ENCODE assay signal across 1 cellular context in genomic region chr19:6516659-6517291, GRCh38.
TF ChIP-seq lines count a peak whose summit lies in the region.

No MANE protein-coding gene starts in this region.

TF ChIP-seq in HepG2, 621 proteins besides CTCF, POLR2A, EP300 and RAD21 (continued from another document and continues in another):
- TF ChIP-seq, protein P1, sequence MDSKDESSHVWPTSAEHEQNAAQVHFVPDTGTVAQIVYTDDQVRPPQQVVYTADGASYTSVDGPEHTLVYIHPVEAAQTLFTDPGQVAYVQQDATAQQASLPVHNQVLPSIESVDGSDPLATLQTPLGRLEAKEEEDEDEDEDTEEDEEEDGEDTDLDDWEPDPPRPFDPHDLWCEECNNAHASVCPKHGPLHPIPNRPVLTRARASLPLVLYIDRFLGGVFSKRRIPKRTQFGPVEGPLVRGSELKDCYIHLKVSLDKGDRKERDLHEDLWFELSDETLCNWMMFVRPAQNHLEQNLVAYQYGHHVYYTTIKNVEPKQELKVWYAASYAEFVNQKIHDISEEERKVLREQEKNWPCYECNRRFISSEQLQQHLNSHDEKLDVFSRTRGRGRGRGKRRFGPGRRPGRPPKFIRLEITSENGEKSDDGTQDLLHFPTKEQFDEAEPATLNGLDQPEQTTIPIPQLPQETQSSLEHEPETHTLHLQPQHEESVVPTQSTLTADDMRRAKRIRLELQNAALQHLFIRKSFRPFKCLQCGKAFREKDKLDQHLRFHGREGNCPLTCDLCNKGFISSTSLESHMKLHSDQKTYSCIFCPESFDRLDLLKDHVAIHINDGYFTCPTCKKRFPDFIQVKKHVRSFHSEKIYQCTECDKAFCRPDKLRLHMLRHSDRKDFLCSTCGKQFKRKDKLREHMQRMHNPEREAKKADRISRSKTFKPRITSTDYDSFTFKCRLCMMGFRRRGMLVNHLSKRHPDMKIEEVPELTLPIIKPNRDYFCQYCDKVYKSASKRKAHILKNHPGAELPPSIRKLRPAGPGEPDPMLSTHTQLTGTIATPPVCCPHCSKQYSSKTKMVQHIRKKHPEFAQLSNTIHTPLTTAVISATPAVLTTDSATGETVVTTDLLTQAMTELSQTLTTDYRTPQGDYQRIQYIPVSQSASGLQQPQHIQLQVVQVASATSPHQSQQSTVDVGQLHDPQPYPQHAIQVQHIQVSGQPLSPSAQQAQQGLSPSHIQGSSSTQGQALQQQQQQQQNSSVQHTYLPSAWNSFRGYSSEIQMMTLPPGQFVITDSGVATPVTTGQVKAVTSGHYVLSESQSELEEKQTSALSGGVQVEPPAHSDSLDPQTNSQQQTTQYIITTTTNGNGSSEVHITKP (CRISPR knock-in tag; IDR thresholded peaks at IDR 0.05; ENCODE audit: low read depth), result no peak
- peak; percentile 55; the same call in 1 of the 2 replicates for TF ChIP-seq SMC3 (IDR thresholded peaks at IDR 0.05; ENCODE audit: low read length)
- TF ChIP-seq EEA1 (CRISPR knock-in tag; IDR thresholded peaks at IDR 0.05; ENCODE audit: borderline replicate concordance), result no peak
- no peak for TF ChIP-seq SOX6 (IDR thresholded peaks at IDR 0.05)
- TF ChIP-seq SOX6 (CRISPR knock-in tag; IDR thresholded peaks at IDR 0.05), result peak; percentile 37; the same call in 1 of the 2 replicates
- TF ChIP-seq, protein P2, sequence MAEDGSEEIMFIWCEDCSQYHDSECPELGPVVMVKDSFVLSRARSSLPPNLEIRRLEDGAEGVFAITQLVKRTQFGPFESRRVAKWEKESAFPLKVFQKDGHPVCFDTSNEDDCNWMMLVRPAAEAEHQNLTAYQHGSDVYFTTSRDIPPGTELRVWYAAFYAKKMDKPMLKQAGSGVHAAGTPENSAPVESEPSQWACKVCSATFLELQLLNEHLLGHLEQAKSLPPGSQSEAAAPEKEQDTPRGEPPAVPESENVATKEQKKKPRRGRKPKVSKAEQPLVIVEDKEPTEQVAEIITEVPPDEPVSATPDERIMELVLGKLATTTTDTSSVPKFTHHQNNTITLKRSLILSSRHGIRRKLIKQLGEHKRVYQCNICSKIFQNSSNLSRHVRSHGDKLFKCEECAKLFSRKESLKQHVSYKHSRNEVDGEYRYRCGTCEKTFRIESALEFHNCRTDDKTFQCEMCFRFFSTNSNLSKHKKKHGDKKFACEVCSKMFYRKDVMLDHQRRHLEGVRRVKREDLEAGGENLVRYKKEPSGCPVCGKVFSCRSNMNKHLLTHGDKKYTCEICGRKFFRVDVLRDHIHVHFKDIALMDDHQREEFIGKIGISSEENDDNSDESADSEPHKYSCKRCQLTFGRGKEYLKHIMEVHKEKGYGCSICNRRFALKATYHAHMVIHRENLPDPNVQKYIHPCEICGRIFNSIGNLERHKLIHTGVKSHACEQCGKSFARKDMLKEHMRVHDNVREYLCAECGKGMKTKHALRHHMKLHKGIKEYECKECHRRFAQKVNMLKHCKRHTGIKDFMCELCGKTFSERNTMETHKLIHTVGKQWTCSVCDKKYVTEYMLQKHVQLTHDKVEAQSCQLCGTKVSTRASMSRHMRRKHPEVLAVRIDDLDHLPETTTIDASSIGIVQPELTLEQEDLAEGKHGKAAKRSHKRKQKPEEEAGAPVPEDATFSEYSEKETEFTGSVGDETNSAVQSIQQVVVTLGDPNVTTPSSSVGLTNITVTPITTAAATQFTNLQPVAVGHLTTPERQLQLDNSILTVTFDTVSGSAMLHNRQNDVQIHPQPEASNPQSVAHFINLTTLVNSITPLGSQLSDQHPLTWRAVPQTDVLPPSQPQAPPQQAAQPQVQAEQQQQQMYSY (CRISPR knock-in tag; IDR thresholded peaks at IDR 0.05), result peak; percentile 45; the same call in 1 of the 2 replicates
- TF ChIP-seq, protein P3, sequence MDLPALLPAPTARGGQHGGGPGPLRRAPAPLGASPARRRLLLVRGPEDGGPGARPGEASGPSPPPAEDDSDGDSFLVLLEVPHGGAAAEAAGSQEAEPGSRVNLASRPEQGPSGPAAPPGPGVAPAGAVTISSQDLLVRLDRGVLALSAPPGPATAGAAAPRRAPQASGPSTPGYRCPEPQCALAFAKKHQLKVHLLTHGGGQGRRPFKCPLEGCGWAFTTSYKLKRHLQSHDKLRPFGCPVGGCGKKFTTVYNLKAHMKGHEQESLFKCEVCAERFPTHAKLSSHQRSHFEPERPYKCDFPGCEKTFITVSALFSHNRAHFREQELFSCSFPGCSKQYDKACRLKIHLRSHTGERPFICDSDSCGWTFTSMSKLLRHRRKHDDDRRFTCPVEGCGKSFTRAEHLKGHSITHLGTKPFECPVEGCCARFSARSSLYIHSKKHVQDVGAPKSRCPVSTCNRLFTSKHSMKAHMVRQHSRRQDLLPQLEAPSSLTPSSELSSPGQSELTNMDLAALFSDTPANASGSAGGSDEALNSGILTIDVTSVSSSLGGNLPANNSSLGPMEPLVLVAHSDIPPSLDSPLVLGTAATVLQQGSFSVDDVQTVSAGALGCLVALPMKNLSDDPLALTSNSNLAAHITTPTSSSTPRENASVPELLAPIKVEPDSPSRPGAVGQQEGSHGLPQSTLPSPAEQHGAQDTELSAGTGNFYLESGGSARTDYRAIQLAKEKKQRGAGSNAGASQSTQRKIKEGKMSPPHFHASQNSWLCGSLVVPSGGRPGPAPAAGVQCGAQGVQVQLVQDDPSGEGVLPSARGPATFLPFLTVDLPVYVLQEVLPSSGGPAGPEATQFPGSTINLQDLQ (CRISPR knock-in tag; IDR thresholded peaks at IDR 0.05), result no peak
- no peak for TF ChIP-seq TCF12 (IDR thresholded peaks at IDR 0.05)
- TF ChIP-seq TCF12 (CRISPR knock-in tag; IDR thresholded peaks at IDR 0.05), result no peak
- TF ChIP-seq ZNF790 (CRISPR knock-in tag; IDR thresholded peaks at IDR 0.05; ENCODE audit: borderline replicate concordance), result no peak
- no peak for TF ChIP-seq ZNF432 (CRISPR knock-in tag; IDR thresholded peaks at IDR 0.05; ENCODE audit: borderline replicate concordance)
- TF ChIP-seq MXD4 (CRISPR knock-in tag; IDR thresholded peaks at IDR 0.05), result no peak
- TF ChIP-seq ZNF101 (CRISPR knock-in tag; IDR thresholded peaks at IDR 0.05; ENCODE audit: borderline replicate concordance, low read depth), result no peak
- TF ChIP-seq, protein P4, sequence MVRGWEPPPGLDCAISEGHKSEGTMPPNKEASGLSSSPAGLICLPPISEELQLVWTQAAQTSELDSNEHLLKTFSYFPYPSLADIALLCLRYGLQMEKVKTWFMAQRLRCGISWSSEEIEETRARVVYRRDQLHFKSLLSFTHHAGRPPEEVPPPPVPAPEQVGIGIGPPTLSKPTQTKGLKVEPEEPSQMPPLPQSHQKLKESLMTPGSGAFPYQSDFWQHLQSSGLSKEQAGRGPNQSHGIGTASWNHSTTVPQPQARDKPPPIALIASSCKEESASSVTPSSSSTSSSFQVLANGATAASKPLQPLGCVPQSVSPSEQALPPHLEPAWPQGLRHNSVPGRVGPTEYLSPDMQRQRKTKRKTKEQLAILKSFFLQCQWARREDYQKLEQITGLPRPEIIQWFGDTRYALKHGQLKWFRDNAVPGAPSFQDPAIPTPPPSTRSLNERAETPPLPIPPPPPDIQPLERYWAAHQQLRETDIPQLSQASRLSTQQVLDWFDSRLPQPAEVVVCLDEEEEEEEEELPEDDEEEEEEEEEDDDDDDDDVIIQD (CRISPR knock-in tag; IDR thresholded peaks at IDR 0.05; ENCODE audit: low read depth), result peak; percentile 26; the same call in 1 of the 2 replicates
- no peak for TF ChIP-seq CBFB (CRISPR knock-in tag; IDR thresholded peaks at IDR 0.05)
- TF ChIP-seq MEIS1 (CRISPR knock-in tag; IDR thresholded peaks at IDR 0.05; ENCODE audit: borderline replicate concordance), result no peak; the same call in 1 of the 2 replicates
- no peak for TF ChIP-seq ZNF713 (CRISPR knock-in tag; IDR thresholded peaks at IDR 0.05)
- 0 out of 2 replicates have a peak, but pooled peaks have one; percentile 18 for TF ChIP-seq ARNT2 (CRISPR knock-in tag; IDR thresholded peaks at IDR 0.05; ENCODE audit: low read depth)
- TF ChIP-seq RFXAP (CRISPR knock-in tag; IDR thresholded peaks at IDR 0.05; ENCODE audit: borderline replicate concordance), result no peak; the same call in 1 of the 2 replicates
- no peak for TF ChIP-seq ZNF343 (CRISPR knock-in tag; IDR thresholded peaks at IDR 0.05)
- no peak for TF ChIP-seq ZNF530 (CRISPR knock-in tag; IDR thresholded peaks at IDR 0.05; ENCODE audit: low read depth)
- TF ChIP-seq ZNF552 (CRISPR knock-in tag; IDR thresholded peaks at IDR 0.05; ENCODE audit: borderline replicate concordance), result 0 out of 2 replicates have a peak, but pooled peaks have one; percentile 45
- TF ChIP-seq SMARCC2 (IDR thresholded peaks at IDR 0.05), result no peak
- TF ChIP-seq MAFG (CRISPR knock-in tag; IDR thresholded peaks at IDR 0.05), result 0 out of 2 replicates have a peak, but pooled peaks have one; percentile 33
- TF ChIP-seq CC2D1A (CRISPR knock-in tag; IDR thresholded peaks at IDR 0.05), result no peak
- no peak for TF ChIP-seq FOXK2 (IDR thresholded peaks at IDR 0.05)
- TF ChIP-seq ZFYVE20 (CRISPR knock-in tag; IDR thresholded peaks at IDR 0.05; ENCODE audit: borderline replicate concordance, low read depth), result no peak
- TF ChIP-seq ZNF883 (CRISPR knock-in tag; IDR thresholded peaks at IDR 0.05; ENCODE audit: not compliant biosample characterization), result peak; percentile 57
- peak; percentile 77; the same call in 1 of the 2 replicates for TF ChIP-seq KDM3A (CRISPR knock-in tag; IDR thresholded peaks at IDR 0.05; ENCODE audit: low read depth)
- no peak; the same call in 1 of the 2 replicates for TF ChIP-seq SRY (CRISPR knock-in tag; IDR thresholded peaks at IDR 0.05)
- TF ChIP-seq DNMT1 (CRISPR knock-in tag; IDR thresholded peaks at IDR 0.05), result no peak
- no peak for TF ChIP-seq JUNB (CRISPR knock-in tag; IDR thresholded peaks at IDR 0.05; ENCODE audit: borderline replicate concordance)
- 0 out of 2 replicates have a peak, but pooled peaks have one; percentile 35 for TF ChIP-seq TP53 (CRISPR knock-in tag; conservative IDR thresholded peaks at IDR 0.05)
- TF ChIP-seq NR2F1 (CRISPR knock-in tag; IDR thresholded peaks at IDR 0.05), result no peak
- TF ChIP-seq HDAC1 (CRISPR knock-in tag; IDR thresholded peaks at IDR 0.05), result peak; percentile 63; the same call in 1 of the 2 replicates
- no peak for TF ChIP-seq ZNF230 (CRISPR knock-in tag; IDR thresholded peaks at IDR 0.05)
- TF ChIP-seq ZNF674 (CRISPR knock-in tag; IDR thresholded peaks at IDR 0.05; ENCODE audit: low read depth), result no peak
- TF ChIP-seq EHMT2 (IDR thresholded peaks at IDR 0.05; ENCODE audit: borderline replicate concordance, low read depth, low read length), result no peak
- TF ChIP-seq TGIF2 (CRISPR knock-in tag; IDR thresholded peaks at IDR 0.05), result no peak
- TF ChIP-seq ZNF589 (CRISPR knock-in tag; conservative IDR thresholded peaks at IDR 0.05), result no peak
- TF ChIP-seq, protein P5, sequence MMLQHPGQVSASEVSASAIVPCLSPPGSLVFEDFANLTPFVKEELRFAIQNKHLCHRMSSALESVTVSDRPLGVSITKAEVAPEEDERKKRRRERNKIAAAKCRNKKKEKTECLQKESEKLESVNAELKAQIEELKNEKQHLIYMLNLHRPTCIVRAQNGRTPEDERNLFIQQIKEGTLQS (CRISPR knock-in tag; IDR thresholded peaks at IDR 0.05), result no peak
- TF ChIP-seq ZNF567 (CRISPR knock-in tag; IDR thresholded peaks at IDR 0.05; ENCODE audit: borderline replicate concordance), result no peak
- TF ChIP-seq ZNF678 (CRISPR knock-in tag; IDR thresholded peaks at IDR 0.05), result no peak
- TF ChIP-seq NR2C2 (CRISPR knock-in tag; IDR thresholded peaks at IDR 0.05; ENCODE audit: borderline replicate concordance), result no peak
- no peak for TF ChIP-seq SKI (IDR thresholded peaks at IDR 0.05; ENCODE audit: partially characterized antibody)
- 0 out of 2 replicates have a peak, but pooled peaks have one; percentile 79 for TF ChIP-seq ZNF800 (CRISPR knock-in tag; IDR thresholded peaks at IDR 0.05)
- peak; percentile 66; the same call in 1 of the 2 replicates for TF ChIP-seq ZNF501 (CRISPR knock-in tag; IDR thresholded peaks at IDR 0.05)
- peak; percentile 87 for TF ChIP-seq KDM2A (CRISPR knock-in tag; IDR thresholded peaks at IDR 0.05; ENCODE audit: borderline replicate concordance, low read depth)
- TF ChIP-seq PHF21A (CRISPR knock-in tag; IDR thresholded peaks at IDR 0.05), result peak; percentile 18; the same call in 1 of the 2 replicates
- TF ChIP-seq TSC22D2 (CRISPR knock-in tag; IDR thresholded peaks at IDR 0.05; ENCODE audit: borderline replicate concordance), result peak; percentile 75; the same call in 1 of the 2 replicates
- TF ChIP-seq RBFOX2 (IDR thresholded peaks at IDR 0.05; ENCODE audit: low read depth, low read length), result no peak
- peak; percentile 47; the same call in 1 of the 2 replicates for TF ChIP-seq NRL (CRISPR knock-in tag; IDR thresholded peaks at IDR 0.05; ENCODE audit: borderline replicate concordance)
- TF ChIP-seq SP140L (CRISPR knock-in tag; IDR thresholded peaks at IDR 0.05; ENCODE audit: borderline replicate concordance), result no peak
- TF ChIP-seq STAG1 (CRISPR knock-in tag; IDR thresholded peaks at IDR 0.05), result peak; percentile 86
- TF ChIP-seq ZNF207 (IDR thresholded peaks at IDR 0.05; ENCODE audit: borderline replicate concordance), result no peak
- no peak for TF ChIP-seq ZNF335 (CRISPR knock-in tag; IDR thresholded peaks at IDR 0.05)
- peak; percentile 25; the same call in 1 of the 2 replicates for TF ChIP-seq HOXA3 (CRISPR knock-in tag; IDR thresholded peaks at IDR 0.05)
- TF ChIP-seq ZNF33B (CRISPR knock-in tag; IDR thresholded peaks at IDR 0.05), result no peak
- TF ChIP-seq ZBTB38 (CRISPR knock-in tag; IDR thresholded peaks at IDR 0.05), result no peak
- TF ChIP-seq ZNF484 (CRISPR knock-in tag; IDR thresholded peaks at IDR 0.05; ENCODE audit: borderline replicate concordance, low read depth), result no peak
- TF ChIP-seq TBL1XR1 (IDR thresholded peaks at IDR 0.05; ENCODE audit: borderline replicate concordance, low read length, partially characterized antibody), result no peak
- 0 out of 2 replicates have a peak, but pooled peaks have one; percentile 49 for TF ChIP-seq ZNF639 (CRISPR knock-in tag; conservative IDR thresholded peaks at IDR 0.05)
